Comparison of ENCODE assay signal across 16 cellular contexts in genomic region chr15:67784856-67785430, GRCh38. TPM values are rescaled to one million over a fixed set of nuclear protein-coding genes. Genes with fewer than 3 reads are reported as not detected.
DNase-seq lines count a peak whose midpoint lies in the region; ATAC-seq and TF ChIP-seq lines count a peak whose summit lies in the region.
"Had no signal": no experiment of that assay in that cellular context is flagged by ENCODE, and none has a peak within 500 bp of the region (broad histone marks: within the 10 kb centered on the region; RNA-seq: fewer than 3 reads in every experiment).

No MANE protein-coding gene starts in this region.

- no peak for TF ChIP-seq POLR2A in GM18505 (IDR thresholded peaks at IDR 0.05; ENCODE audit: borderline replicate concordance, extremely low read depth, insufficient read depth, insufficient read length)

- intact Hi-C loops in left colon (cut with DNase I, micrococcal nuclease), result no loop called here

- ATAC-seq in GM19463 (IDR thresholded peaks at IDR 0.05; ENCODE audit: unreplicated experiment), result peak; percentile 6
- peak; percentile 21 for ATAC-seq in HG03103 (IDR thresholded peaks at IDR 0.05; ENCODE audit: low read depth, unreplicated experiment)
- no peak for ATAC-seq in GM18505 (IDR thresholded peaks at IDR 0.05; ENCODE audit: unreplicated experiment)
- ATAC-seq in left colon, result no peak
- ATAC-seq: stimulated activated naive CD8-positive, alpha-beta T cell treated with anti-CD3 and anti-CD28 coated beads, Interleukin-15, amount 100 ng/mL, for 72 hours had no signal

- H3K27ac ChIP-seq in VCaP, result peak overlapping the region; percentile 90; the same call in 1 of the 2 replicates

- no peak overlapping the region for H3K4me3 ChIP-seq in GM12865 (ENCODE audit: low read depth, low read length)
- H3K4me3 ChIP-seq: MG63 had no signal

- peak; percentile 45 for DNase-seq in GM12865 (ENCODE audit: low read depth)
- no peak for DNase-seq in anterior cingulate cortex (lab: John Stamatoyannopoulos, UW)
- no peak for DNase-seq in OCI-M1 (lab: John Stamatoyannopoulos, UW)
- no peak for DNase-seq in left colon
- DNase-seq: activated CD4-positive, alpha-beta T cell treated with anti-CD3 and anti-CD28 coated beads for 4 hours; activated naive CD4-positive, alpha-beta T cell treated with Interleukin-2 at 50 U/mL for 16 hours; mesenchymal stem cell; MG63; stimulated activated naive CD8-positive, alpha-beta T cell treated with anti-CD3 and anti-CD28 coated beads, Interleukin-15, amount 100 ng/mL, for 72 hours had no signal

- TF ChIP-seq CTCF in GM12865 (IDR thresholded peaks at IDR 0.05; ENCODE audit: insufficient read depth, low read depth, low read length, missing control alignments) (no peak), VCaP (conservative IDR thresholded peaks at IDR 0.05) (no peak)

RNA-seq across cellular contexts. Expression of gene SKOR1, which starts 40.4 kb away (rescaled TPM):
- total RNA-seq in left colon, result under 1 TPM; 0.47 to 0.49 TPM
- total RNA-seq: SK-MEL-5 had no signal

RNA-seq across cellular contexts. Expression of gene RNU6-1, which starts 54.9 kb away (rescaled TPM):
- not detected for total RNA-seq in left colon
- total RNA-seq: chondrocyte, posterior vena cava, SK-MEL-5 had no signal

Comparison
In these comparisons a context has a peak if more than half of its experiments do, and no peak if none do; other contexts are left out.
1. ATAC-seq: peak in GM19463 (single experiment) and HG03103 (single experiment); none in GM18505 (single experiment) and left colon (single experiment).